ENCODE assay signal across 15 cellular contexts in the genomic region with DNA sequence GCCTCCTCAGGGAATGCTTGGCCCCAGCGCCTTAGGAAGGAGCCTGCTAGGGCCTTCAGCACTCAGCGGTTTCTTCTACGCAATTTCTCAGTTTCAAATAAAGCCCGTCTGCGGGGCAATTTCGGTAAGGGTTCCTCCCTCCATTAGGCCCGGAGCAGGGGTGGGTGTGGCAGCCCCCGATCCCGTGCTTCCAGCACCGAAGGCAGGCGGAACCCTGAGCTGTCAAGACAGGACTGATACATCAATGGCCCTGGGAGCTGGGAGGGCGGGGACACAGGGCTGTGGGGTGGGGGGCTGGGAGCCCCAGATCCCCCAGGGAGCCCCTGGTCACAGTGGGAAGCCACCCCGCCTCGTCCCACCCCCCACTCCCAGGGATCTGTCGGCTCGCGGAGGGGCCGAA.
"Had no signal": no experiment of that assay in that cellular context is flagged by ENCODE, and none has a peak within 500 bp of the region (broad histone marks: within the 10 kb centered on the region; RNA-seq: fewer than 3 reads in every experiment).

No MANE protein-coding gene starts in this region.

- DNase-seq: activated CD4-positive, alpha-beta T cell treated with anti-CD3 and anti-CD28 coated beads, Interleukin-2, amount 50 U/mL, for 4 hours; activated gamma-delta T cell treated with Interleukin-2 at 50 U/mL for 16 hours; dermis blood vessel endothelial cell; effector memory CD4-positive, alpha-beta T cell; esophagus squamous epithelium; lower lobe of right lung; transverse colon had no signal

- H2AFZ ChIP-seq: hepatocyte had no signal

- H3K27me3 ChIP-seq: cardiac muscle cell, esophagus squamous epithelium, hepatocyte, ovary, transverse colon, uterus had no signal

- H3K4me1 ChIP-seq: lower lobe of right lung, transverse colon, uterus had no signal

- H3K4me3 Mint-ChIP-seq: activated naive CD8-positive, alpha-beta T cell; activated T-helper 1 cell treated with anti-CD3 and anti-CD28 coated beads, Interleukin-12 subunit alpha, Interleukin-12 subunit beta, Interleukin-2, Interleukin-4 antibody, amounts not matched to agents 30 ng/mL and 10 ng/mL and 1 ng/mL, durations not matched to agents 14 hours and 24 hours and 36 hours; naive thymus-derived CD8-positive, alpha-beta T cell had no signal

- H3K9me3 ChIP-seq: esophagus squamous epithelium, lower lobe of right lung, ovary, transverse colon, uterus had no signal

- H3K36me3 Mint-ChIP-seq: activated naive CD8-positive, alpha-beta T cell had no signal

- H3K4me3 ChIP-seq: cardiac muscle cell, esophagus squamous epithelium, hepatocyte, lower lobe of right lung, ovary, transverse colon, uterus had no signal

- H3K36me3 ChIP-seq: cardiac muscle cell, ovary, uterus had no signal

- H3K27ac Mint-ChIP-seq: activated naive CD8-positive, alpha-beta T cell; activated T-helper 1 cell treated with anti-CD3 and anti-CD28 coated beads, Interleukin-12 subunit alpha, Interleukin-12 subunit beta, Interleukin-2, Interleukin-4 antibody, amounts not matched to agents 30 ng/mL and 10 ng/mL and 1 ng/mL, durations not matched to agents 14 hours and 24 hours and 36 hours had no signal

- H3K9me3 Mint-ChIP-seq: activated T-helper 1 cell treated with anti-CD3 and anti-CD28 coated beads, Interleukin-12 subunit alpha, Interleukin-12 subunit beta, Interleukin-2, Interleukin-4 antibody, amounts not matched to agents 30 ng/mL and 10 ng/mL and 1 ng/mL, durations not matched to agents 14 hours and 24 hours and 36 hours; naive thymus-derived CD8-positive, alpha-beta T cell had no signal

- H3K27me3 Mint-ChIP-seq: activated naive CD8-positive, alpha-beta T cell; naive thymus-derived CD8-positive, alpha-beta T cell had no signal

- H3K4me2 ChIP-seq: hepatocyte had no signal

- H3K27ac ChIP-seq: cardiac muscle cell, hepatocyte, lower lobe of right lung, ovary, transverse colon, uterus, VCaP had no signal

- H3K79me2 ChIP-seq: hepatocyte had no signal
